11 cellular contexts compared by ENCODE assay signal in genomic region chr4:85762204-85762884, GRCh38.
DNase-seq lines count a peak whose midpoint lies in the region; ATAC-seq and TF ChIP-seq lines count a peak whose summit lies in the region.
"Had no signal": no experiment of that assay in that cellular context is flagged by ENCODE, and none has a peak within 500 bp of the region (broad histone marks: within the 10 kb centered on the region; RNA-seq: fewer than 3 reads in every experiment).

No MANE protein-coding gene starts in this region.

- TF ChIP-seq POLR2A in esophagus squamous epithelium (IDR thresholded peaks at IDR 0.05) = no peak

- intact Hi-C loops in PC-3 (cut with micrococcal nuclease) (loop anchor here (2.0 kb wide), 2 partner anchors 14 to 206 kb away; no protein-coding TSS in a partner anchor), esophagus squamous epithelium (cut with DNase I) (no loop called here)

- peak overlapping the region; percentile 39 for H3K9ac ChIP-seq in PC-3 (ENCODE audit: low read length)

- no peaks in the 10 kb centered on the region for H4K20me1 ChIP-seq in PC-3 (ENCODE audit: low read length)

- BruUV-seq in PC-3 (replicated peaks; lab: Mats Ljungman, UMichigan) = no TSS peak

- POLR2A ChIA-PET in PC-3 (lab: Charles Lee; ENCODE audit: unreplicated experiment) = interaction anchor here (0.6 to 0.8 kb wide), 2 partner anchors 17 to 31 kb away, joined by 3 to 5 read pairs; no protein-coding TSS in a partner anchor

- no peaks in the 10 kb centered on the region for H3K9me2 ChIP-seq in PC-3 (replicated peaks; ENCODE audit: low read length)

- peak overlapping the region; percentile 63 for H3K4me2 ChIP-seq in PC-3 (ENCODE audit: low read length)

- H3K9me3 ChIP-seq in PC-3 (ENCODE audit: low read length) = no peaks in the 10 kb centered on the region
- H3K9me3 ChIP-seq in esophagus squamous epithelium = no peaks in the 10 kb centered on the region
- no peaks in the 10 kb centered on the region for H3K9me3 ChIP-seq in muscle layer of duodenum (ENCODE audit: control insufficient read depth in 1 of 2, low read length in 2 of 2)
- H3K9me3 ChIP-seq: BE2C had no signal

- peak; percentile 81 for ATAC-seq in PC-3

- 38 to 51% methylated on average over 6 of the region's 6 CpGs for WGBS in esophagus squamous epithelium, 2 donors

- TF ChIP-seq CTCF in PC-3 (conservative IDR thresholded peaks at IDR 0.05; ENCODE audit: low read depth, low read length) = no peak
- TF ChIP-seq CTCF in esophagus squamous epithelium (IDR thresholded peaks at IDR 0.05) = no peak

- H3F3A ChIP-seq in PC-3 (ENCODE audit: low read length, unreplicated experiment) = no peaks in the 10 kb centered on the region

- DNase-seq in A172 (ENCODE audit: low spot score) (peak; percentile 49), PC-3 (peak; percentile 67), esophagus squamous epithelium (lab: John Stamatoyannopoulos, UW) (no peak), foreskin melanocyte (no peak), activated gamma-delta T cell treated with Interleukin-2 at 50 U/mL for 16 hours (no peak), GDM1 (lab: John Stamatoyannopoulos, UW) (no peak)
- no peak for DNase-seq in activated CD4-positive, CD25-positive, alpha-beta regulatory T cell (lab: John Stamatoyannopoulos, UW)
- DNase-seq: BE2C, NCI-H187 treated with DMSO at 0.1 percent for 48 hours, T-helper 2 cell had no signal

- H3K4me1 ChIP-seq in PC-3 (ENCODE audit: insufficient read depth, low read length) = peaks cover 27% of the 10 kb centered on the region
- peaks cover 0 to 17% (median 0%) of the 10 kb centered on the region in 3 donors for H3K4me1 ChIP-seq in esophagus squamous epithelium
- peaks cover 23 to 30% of the 10 kb centered on the region in 2 donors for H3K4me1 ChIP-seq in muscle layer of duodenum (ENCODE audit: control insufficient read depth in 1 of 2, insufficient read depth in 2 of 2, low read length in 2 of 2)
- H3K4me1 ChIP-seq: BE2C had no signal

- CTCF ChIA-PET in PC-3 (lab: Charles Lee) = interaction anchor here (0.5 to 1.1 kb wide), 3 partner anchors 24 to 75 kb away, joined by 3 to 15 read pairs (median 3); no protein-coding TSS in a partner anchor

- H3K4me3 ChIP-seq in PC-3 (ENCODE audit: low read length) (peak overlapping the region; percentile 31; the same call in 1 of the 2 replicates), esophagus squamous epithelium (peak overlapping the region in 1 of 4 donors; percentile 8), muscle layer of duodenum (ENCODE audit: low read depth in 1 of 2, low read length in 2 of 2) (peak overlapping the region in 1 of 2 donors; percentile 24)

- H3K36me3 ChIP-seq in PC-3 (ENCODE audit: low read depth, low read length) = no peaks in the 10 kb centered on the region
- H3K36me3 ChIP-seq in esophagus squamous epithelium = no peaks in the 10 kb centered on the region
- no peaks in the 10 kb centered on the region for H3K36me3 ChIP-seq in muscle layer of duodenum (ENCODE audit: control insufficient read depth in 1 of 2, insufficient read depth in 2 of 2, low read length in 2 of 2)
- H3K36me3 ChIP-seq: BE2C had no signal

- H2AFZ ChIP-seq in PC-3 (ENCODE audit: low read length) = peak overlapping the region; percentile 43; the same call in 1 of the 2 replicates

- H3K27me3 ChIP-seq in PC-3 (ENCODE audit: low read length) (no peaks in the 10 kb centered on the region), esophagus squamous epithelium (no peaks in the 10 kb centered on the region), muscle layer of duodenum (ENCODE audit: low read depth, low read length) (no peaks in the 10 kb centered on the region)
- H3K27me3 ChIP-seq: BE2C had no signal

- H3K79me2 ChIP-seq in PC-3 (ENCODE audit: low read length) = no peaks in the 10 kb centered on the region

- H3K27ac ChIP-seq in PC-3 (ENCODE audit: low read length) (peak overlapping the region; percentile 66), esophagus squamous epithelium (peak overlapping the region in 3 of 4 donors; percentile 36 to 58 (median 50)), muscle layer of duodenum (ENCODE audit: low read length) (peak overlapping the region; percentile 52)

Comparison
In these comparisons a context has a peak if more than half of its experiments do, and no peak if none do; other contexts are left out.
1. DNase-seq: peak in A172 (single experiment) and PC-3 (single experiment); none in esophagus squamous epithelium (single experiment), foreskin melanocyte (single experiment), activated gamma-delta T cell treated with Interleukin-2 at 50 U/mL for 16 hours (single experiment), activated CD4-positive, CD25-positive, alpha-beta regulatory T cell (0 of 4) and GDM1 (single experiment).
2. Peak in every context shown above with its lines, with median percentiles within 50 percentile points of each other: H3K27ac ChIP-seq.